Comparison of ENCODE assay signal across 38 cellular contexts in the genomic region with DNA sequence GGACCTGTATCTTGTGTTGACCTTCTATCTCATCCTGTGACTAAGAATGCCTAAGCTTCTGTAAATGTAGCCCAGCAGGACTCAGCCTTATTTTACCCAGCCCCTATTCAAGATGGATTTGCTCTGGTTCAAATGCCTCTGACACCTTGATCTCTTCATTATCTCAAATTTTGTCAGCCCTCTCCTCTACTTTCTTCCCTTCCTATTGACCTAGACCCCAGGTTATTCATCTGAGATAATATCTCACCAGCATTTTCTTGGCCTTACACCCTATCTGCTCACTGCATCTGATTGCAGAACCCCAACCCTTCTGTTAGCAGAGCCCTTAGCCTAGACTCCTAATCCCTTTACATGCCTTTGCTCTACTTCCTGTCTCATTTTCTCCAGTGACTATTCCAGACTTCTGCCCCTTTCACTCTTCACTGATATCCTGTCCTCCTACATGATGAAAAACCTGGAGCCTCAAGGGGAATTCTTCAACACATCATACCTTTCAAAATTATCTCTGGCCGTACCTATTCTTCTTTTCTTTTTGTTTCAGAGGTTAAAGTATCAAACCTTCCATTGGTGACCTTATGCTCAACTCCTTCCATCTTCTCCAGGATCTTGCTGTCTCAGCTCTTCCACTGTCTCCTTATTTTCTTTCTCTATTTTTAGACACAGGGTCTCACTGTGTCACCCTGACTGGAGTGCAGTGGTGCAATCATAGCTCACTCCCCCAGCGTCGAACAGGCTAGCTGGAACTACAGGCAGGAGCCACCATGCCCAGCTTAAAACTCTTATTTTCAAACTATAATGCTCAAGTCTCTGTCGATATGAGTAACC. TPM values are rescaled to one million over a fixed set of nuclear protein-coding genes. Genes with fewer than 3 reads are reported as not detected.
"Had no signal": no experiment of that assay in that cellular context is flagged by ENCODE, and none has a peak within 500 bp of the region (broad histone marks: within the 10 kb centered on the region; RNA-seq: fewer than 3 reads in every experiment).

No MANE protein-coding gene starts in this region.

- FAIRE-seq: astrocyte, TTC549 had no signal

- H3K36me3 Mint-ChIP-seq: activated CD4-positive, alpha-beta memory T cell treated with anti-CD3 and anti-CD28 coated beads for 36 hours; activated naive CD4-positive, alpha-beta T cell treated with anti-CD3 and anti-CD28 coated beads, Interleukin-2, amount 10 ng/mL, durations not matched to agents 7 days and 5 days; activated naive CD4-positive, alpha-beta T cell treated with anti-CD3 and anti-CD28 coated beads, Interleukin-2, amount 50 U/mL, for 72 hours; activated naive CD8-positive, alpha-beta T cell treated with anti-CD3 and anti-CD28 coated beads for 36 hours had no signal

- H3K36me3 ChIP-seq: adrenal gland, brain microvascular endothelial cell, breast epithelium had no signal

- H3K4me1 Mint-ChIP-seq: activated B cell treated with CpG ODN at 0.5 μM for 24 hours; activated T-helper 17 cell treated with anti-CD3 and anti-CD28 coated beads, Interleukin-2, amount 50 U/mL, for 72 hours had no signal

- DNase-seq: activated B cell treated with CpG ODN at 0.5 μM for 24 hours; activated CD4-positive, alpha-beta memory T cell treated with anti-CD3 and anti-CD28 coated beads for 36 hours; activated CD4-positive, alpha-beta T cell treated with anti-CD3 and anti-CD28 coated beads for 4 hours; activated CD4-positive, alpha-beta T cell treated with anti-CD3 and anti-CD28 coated beads, Interleukin-2, amount 10 ng/mL, durations not matched to agents 24 days and 14 days; activated CD4-positive, alpha-beta T cell treated with anti-CD3 and anti-CD28 coated beads, Interleukin-2, amount 50 U/mL, for 1 hour; activated CD4-positive, alpha-beta T cell treated with anti-CD3 and anti-CD28 coated beads, Interleukin-2, amount 50 U/mL, for 4 hours; activated CD4-positive, CD25-positive, alpha-beta regulatory T cell treated with anti-CD3 and anti-CD28 coated beads, Interleukin-2, amount 50 U/mL, for 72 hours; activated CD8-positive, alpha-beta memory T cell treated with anti-CD3 and anti-CD28 coated beads, Interleukin-2, amount 50 U/mL, for 4 hours; activated CD8-positive, alpha-beta T cell treated with anti-CD3 and anti-CD28 coated beads for 36 hours; activated gamma-delta T cell; activated naive CD4-positive, alpha-beta T cell treated with anti-CD3 and anti-CD28 coated beads, Interleukin-2, amount 10 ng/mL, durations not matched to agents 7 days and 5 days; activated naive CD4-positive, alpha-beta T cell treated with Interleukin-2 at 50 U/mL for 16 hours; activated naive CD8-positive, alpha-beta T cell treated with anti-CD3 and anti-CD28 coated beads for 36 hours; activated T-cell treated with anti-CD3 and anti-CD28 coated beads for 4 hours; activated T-cell treated with anti-CD3 and anti-CD28 coated beads, Interleukin-2, amount 50 U/mL, for 1 hour; activated T-cell treated with anti-CD3 and anti-CD28 coated beads, Interleukin-2, amount 50 U/mL, for 4 hours; activated T-cell treated with anti-CD3 and anti-CD28 coated beads, Interleukin-2, amount 50 U/mL, for 72 hours; adrenal gland; amniotic stem cell; aorta; body of pancreas; brain microvascular endothelial cell; central memory CD4-positive, alpha-beta T cell; T-helper 1 cell; T-helper 2 cell; T-helper 9 cell had no signal

- H3K27me3 ChIP-seq: adrenal gland, body of pancreas, brain microvascular endothelial cell, breast epithelium had no signal

- H3K4me1 ChIP-seq: body of pancreas, breast epithelium had no signal

- H3K9me3 ChIP-seq: adrenal gland, body of pancreas, breast epithelium had no signal

- H3K27me3 Mint-ChIP-seq: activated CD4-positive, alpha-beta memory T cell treated with anti-CD3 and anti-CD28 coated beads for 36 hours; activated CD8-positive, alpha-beta T cell treated with anti-CD3 and anti-CD28 coated beads for 36 hours; activated naive CD4-positive, alpha-beta T cell treated with anti-CD3 and anti-CD28 coated beads, Interleukin-2, amount 10 ng/mL, durations not matched to agents 7 days and 5 days; activated naive CD8-positive, alpha-beta T cell treated with anti-CD3 and anti-CD28 coated beads for 36 hours; activated T-helper 17 cell treated with anti-CD3 and anti-CD28 coated beads, Interleukin-2, amount 50 U/mL, for 72 hours had no signal

- H3K27ac ChIP-seq: adrenal gland, body of pancreas, brain microvascular endothelial cell, breast epithelium, VCaP had no signal

- ATAC-seq: activated CD8-positive, alpha-beta T cell treated with anti-CD3 and anti-CD28 coated beads for 36 hours; activated naive CD4-positive, alpha-beta T cell treated with anti-CD3 and anti-CD28 coated beads, Interleukin-2, amount 50 U/mL, for 72 hours; activated T-cell treated with anti-CD3 and anti-CD28 coated beads, Interleukin-2, amount 50 U/mL, for 4 hours; activated T-cell treated with anti-CD3 and anti-CD28 coated beads, Interleukin-2, amount 50 U/mL, for 72 hours; activated T-helper 17 cell treated with anti-CD3 and anti-CD28 coated beads, Interleukin-2, amount 50 U/mL, for 72 hours; body of pancreas had no signal

- H3K27ac Mint-ChIP-seq: activated B cell treated with CpG ODN at 0.5 μM for 24 hours; activated CD4-positive, alpha-beta memory T cell treated with anti-CD3 and anti-CD28 coated beads for 36 hours; activated CD4-positive, alpha-beta T cell treated with anti-CD3 and anti-CD28 coated beads, Interleukin-2, amount 10 ng/mL, durations not matched to agents 24 days and 14 days; activated CD8-positive, alpha-beta T cell treated with anti-CD3 and anti-CD28 coated beads for 36 hours; activated naive CD4-positive, alpha-beta T cell treated with anti-CD3 and anti-CD28 coated beads, Interleukin-2, amount 10 ng/mL, durations not matched to agents 7 days and 5 days; activated naive CD4-positive, alpha-beta T cell treated with anti-CD3 and anti-CD28 coated beads, Interleukin-2, amount 50 U/mL, for 72 hours; activated naive CD8-positive, alpha-beta T cell treated with anti-CD3 and anti-CD28 coated beads for 36 hours; activated T-cell treated with anti-CD3 and anti-CD28 coated beads, Interleukin-2, amount 50 U/mL, for 72 hours; activated T-helper 1 cell treated with anti-CD3 and anti-CD28 coated beads, Interleukin-12 subunit alpha, Interleukin-12 subunit beta, Interleukin-2, Interleukin-4 antibody, amounts not matched to agents 30 ng/mL and 10 ng/mL and 1 ng/mL, durations not matched to agents 14 hours and 24 hours and 36 hours; activated T-helper 17 cell treated with anti-CD3 and anti-CD28 coated beads, Interleukin-2, amount 50 U/mL, for 72 hours; T-helper 1 cell treated with Interleukin-12 subunit alpha and Interleukin-12 subunit beta and Interleukin-4 antibody, amounts not matched to agents 30 μg/mL and 1 μg/mL, for 36 hours; T-helper 2 cell treated with Interferon-gamma antibody and Interleukin-4, amounts not matched to agents 5 μg/mL and 100 μg/mL, for 36 hours had no signal

- H3K9me3 Mint-ChIP-seq: activated B cell treated with CpG ODN at 0.5 μM for 24 hours; activated CD4-positive, alpha-beta memory T cell treated with anti-CD3 and anti-CD28 coated beads for 36 hours; activated CD8-positive, alpha-beta T cell treated with anti-CD3 and anti-CD28 coated beads for 36 hours; activated naive CD4-positive, alpha-beta T cell treated with anti-CD3 and anti-CD28 coated beads, Interleukin-2, amount 10 ng/mL, durations not matched to agents 7 days and 5 days; activated naive CD4-positive, alpha-beta T cell treated with anti-CD3 and anti-CD28 coated beads, Interleukin-2, amount 50 U/mL, for 72 hours; activated T-cell treated with anti-CD3 and anti-CD28 coated beads, Interleukin-2, amount 50 U/mL, for 4 hours; activated T-cell treated with anti-CD3 and anti-CD28 coated beads, Interleukin-2, amount 50 U/mL, for 72 hours; activated T-helper 1 cell treated with anti-CD3 and anti-CD28 coated beads, Interleukin-12 subunit alpha, Interleukin-12 subunit beta, Interleukin-2, Interleukin-4 antibody, amounts not matched to agents 30 ng/mL and 10 ng/mL and 1 ng/mL, durations not matched to agents 14 hours and 24 hours and 36 hours; activated T-helper 17 cell treated with anti-CD3 and anti-CD28 coated beads, Interleukin-2, amount 50 U/mL, for 72 hours; T-helper 1 cell treated with Interleukin-12 subunit alpha and Interleukin-12 subunit beta and Interleukin-4 antibody, amounts not matched to agents 30 μg/mL and 1 μg/mL, for 36 hours; T-helper 2 cell treated with Interferon-gamma antibody and Interleukin-4, amounts not matched to agents 5 μg/mL and 100 μg/mL, for 36 hours had no signal

- H3K4me3 ChIP-seq: adrenal gland, body of pancreas, breast epithelium had no signal

- H3K4me3 Mint-ChIP-seq: activated B cell treated with CpG ODN at 0.5 μM for 24 hours; activated CD4-positive, alpha-beta memory T cell treated with anti-CD3 and anti-CD28 coated beads for 36 hours; activated CD4-positive, alpha-beta T cell treated with anti-CD3 and anti-CD28 coated beads, Interleukin-2, amount 10 ng/mL, durations not matched to agents 24 days and 14 days; activated CD8-positive, alpha-beta T cell treated with anti-CD3 and anti-CD28 coated beads for 36 hours; activated naive CD4-positive, alpha-beta T cell treated with anti-CD3 and anti-CD28 coated beads, Interleukin-2, amount 10 ng/mL, durations not matched to agents 7 days and 5 days; activated naive CD8-positive, alpha-beta T cell treated with anti-CD3 and anti-CD28 coated beads for 36 hours; activated T-cell treated with anti-CD3 and anti-CD28 coated beads, Interleukin-2, amount 50 U/mL, for 4 hours; activated T-cell treated with anti-CD3 and anti-CD28 coated beads, Interleukin-2, amount 50 U/mL, for 72 hours; activated T-helper 1 cell treated with anti-CD3 and anti-CD28 coated beads, Interleukin-12 subunit alpha, Interleukin-12 subunit beta, Interleukin-2, Interleukin-4 antibody, amounts not matched to agents 30 ng/mL and 10 ng/mL and 1 ng/mL, durations not matched to agents 14 hours and 24 hours and 36 hours; activated T-helper 17 cell treated with anti-CD3 and anti-CD28 coated beads, Interleukin-2, amount 50 U/mL, for 72 hours; T-helper 1 cell treated with Interleukin-12 subunit alpha and Interleukin-12 subunit beta and Interleukin-4 antibody, amounts not matched to agents 30 μg/mL and 1 μg/mL, for 36 hours; T-helper 2 cell treated with Interferon-gamma antibody and Interleukin-4, amounts not matched to agents 5 μg/mL and 100 μg/mL, for 36 hours had no signal

RNA-seq across cellular contexts. Expression of a gene that starts 44.9 kb away (rescaled TPM):
- total RNA-seq: activated CD4-positive, alpha-beta memory T cell treated with anti-CD3 and anti-CD28 coated beads for 36 hours; activated CD4-positive, alpha-beta T cell treated with anti-CD3 and anti-CD28 coated beads, Interleukin-2, amount 10 ng/mL, durations not matched to agents 24 days and 14 days; activated CD8-positive, alpha-beta memory T cell treated with anti-CD3 and anti-CD28 coated beads for 36 hours; activated CD8-positive, alpha-beta T cell treated with anti-CD3 and anti-CD28 coated beads for 36 hours; activated naive CD4-positive, alpha-beta T cell treated with anti-CD3 and anti-CD28 coated beads, Interleukin-2, amount 50 U/mL, for 72 hours; activated T-helper 1 cell treated with anti-CD3 and anti-CD28 coated beads, Interleukin-12 subunit alpha, Interleukin-12 subunit beta, Interleukin-2, Interleukin-4 antibody, amounts not matched to agents 30 ng/mL and 10 ng/mL and 1 ng/mL, durations not matched to agents 14 hours and 24 hours and 36 hours; activated T-helper 17 cell treated with anti-CD3 and anti-CD28 coated beads, Interleukin-2, amount 50 U/mL, for 72 hours; aorta; astrocyte; body of pancreas; breast epithelium; cardiac septum; cerebellum had no signal
- polyA plus RNA-seq: aorta had no signal
